ENCODE assay signal across 21 cellular contexts in genomic region chr4:85919488-85919887, GRCh38.
"Had no signal": no experiment of that assay in that cellular context is flagged by ENCODE, and none has a peak within 500 bp of the region (broad histone marks: within the 10 kb centered on the region; RNA-seq: fewer than 3 reads in every experiment).

No MANE protein-coding gene starts in this region.

- H3K4me1 ChIP-seq: foreskin keratinocyte, parathyroid adenoma, spleen had no signal

- H3K9me3 ChIP-seq: colonic mucosa, thoracic aorta, transverse colon had no signal

- H3K27me3 ChIP-seq: colonic mucosa, foreskin keratinocyte, spleen, transverse colon had no signal

- H3K4me3 ChIP-seq: colonic mucosa, lung, spleen, thoracic aorta, transverse colon had no signal

- DNase-seq: colonic mucosa; effector CD4-positive, alpha-beta T cell; endodermal cell; erythroblast; foreskin keratinocyte; kidney; left cardiac atrium; left ventricle myocardium superior; mesendoderm; naive B cell; spleen; stimulated activated CD4-positive, alpha-beta T cell treated with anti-CD3 and anti-CD28 coated beads, Interleukin-15, amount 100 ng/mL, for 24 hours; stimulated activated CD4-positive, alpha-beta T cell treated with anti-CD3 and anti-CD28 coated beads, Interleukin-1b, Interleukin-23, amount 100 ng/mL, for 48 hours; stimulated activated CD4-positive, alpha-beta T cell treated with anti-CD3 and anti-CD28 coated beads, Interleukin-4, amount 100 ng/mL, for 24 hours; stimulated activated naive B cell treated with anti-CD40 and anti-IgM and Interleukin-4, amounts not matched to agents 10 μg/mL and 1 μg/mL and 100 μg/mL, for 72 hours; stimulated activated naive CD8-positive, alpha-beta T cell treated with anti-CD3 and anti-CD28 coated beads, Interleukin-15, amount 100 ng/mL, for 72 hours; substantia nigra; transverse colon had no signal

- H3K27ac ChIP-seq: colonic mucosa, foreskin keratinocyte, parathyroid adenoma, spleen, thoracic aorta, transverse colon had no signal

- H3K36me3 ChIP-seq: colonic mucosa, thoracic aorta, transverse colon had no signal
